ENCODE assay signal across 15 cellular contexts in the genomic region with DNA sequence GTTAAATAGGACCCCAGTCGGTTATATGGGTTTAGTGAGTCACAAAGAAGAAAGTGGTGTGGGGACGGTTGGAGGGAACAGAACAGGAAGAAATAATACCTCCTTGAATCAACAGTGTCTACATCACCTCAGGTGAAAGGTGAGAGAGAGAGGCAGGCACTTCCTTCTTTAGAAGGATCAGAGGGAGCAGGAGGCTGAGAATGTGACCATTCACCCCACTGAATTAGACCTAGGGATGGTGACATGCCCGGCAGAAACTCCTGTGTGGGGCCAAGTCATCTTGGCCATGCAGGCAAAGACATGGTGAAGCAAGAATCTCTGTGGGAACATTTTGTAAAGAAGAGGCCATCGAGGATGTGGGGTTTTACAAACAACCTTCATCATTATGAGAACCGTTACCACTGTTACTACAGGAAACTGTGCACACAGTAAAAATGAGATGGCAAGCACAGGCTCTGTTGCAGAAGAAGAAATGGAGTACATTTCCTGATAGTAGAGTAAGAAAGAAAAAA.
DNase-seq lines count a peak whose midpoint lies in the region; ATAC-seq and TF ChIP-seq lines count a peak whose summit lies in the region.
"Had no signal": no experiment of that assay in that cellular context is flagged by ENCODE, and none has a peak within 500 bp of the region (broad histone marks: within the 10 kb centered on the region; RNA-seq: fewer than 3 reads in every experiment).

No MANE protein-coding gene starts in this region.

- H3K9me2 ChIP-seq in Loucy (replicated peaks; ENCODE audit: low read depth, low read length) = no peaks in the 10 kb centered on the region

- peak overlapping the region; percentile 65 for H3K27ac ChIP-seq in CD4-positive, CD25-positive, alpha-beta regulatory T cell (ENCODE audit: insufficient read depth, low read length, poor library complexity, severe bottlenecking)
- peak overlapping the region; percentile 49 for H3K27ac ChIP-seq in effector memory CD4-positive, alpha-beta T cell (ENCODE audit: insufficient read depth, low read length, poor library complexity, severe bottlenecking)

- peaks cover 37% of the 10 kb centered on the region for H3K4me1 ChIP-seq in CD4-positive, CD25-positive, alpha-beta regulatory T cell (ENCODE audit: control insufficient read depth, insufficient read depth, low read length, poor library complexity, severe bottlenecking)
- peaks cover 65% of the 10 kb centered on the region for H3K4me1 ChIP-seq in Loucy (ENCODE audit: insufficient read depth, low read length, poor library complexity, severe bottlenecking)
- H3K4me1 ChIP-seq in effector memory CD4-positive, alpha-beta T cell (ENCODE audit: control insufficient read depth, insufficient read depth, low read length, poor library complexity, severe bottlenecking) = peaks cover 36% of the 10 kb centered on the region
- H3K4me1 ChIP-seq: colonic mucosa had no signal

- H3K9me3 ChIP-seq in CD4-positive, CD25-positive, alpha-beta regulatory T cell (ENCODE audit: control insufficient read depth in 2 of 2, low read length in 2 of 2) = no peaks in the 10 kb centered on the region
- H3K9me3 ChIP-seq in Loucy (ENCODE audit: insufficient read depth, low read depth, low read length) = no peaks in the 10 kb centered on the region
- no peaks in the 10 kb centered on the region for H3K9me3 ChIP-seq in effector memory CD4-positive, alpha-beta T cell (ENCODE audit: control insufficient read depth, low read length)
- H3K9me3 ChIP-seq: colonic mucosa had no signal

- H3K36me3 Mint-ChIP-seq in CD4-positive, CD25-positive, alpha-beta regulatory T cell = no peaks in the 10 kb centered on the region
- H3K36me3 Mint-ChIP-seq in activated T-cell treated with anti-CD3 and anti-CD28 coated beads, Interleukin-2, amount 50 U/mL, for 4 hours (ENCODE audit: insufficient read depth) = no peaks in the 10 kb centered on the region

- H3K27me3 ChIP-seq in CD4-positive, CD25-positive, alpha-beta regulatory T cell (ENCODE audit: control insufficient read depth, insufficient read depth, low read length) = no peaks in the 10 kb centered on the region
- H3K27me3 ChIP-seq in Loucy (ENCODE audit: insufficient read depth, low read length, poor library complexity, severe bottlenecking) = no peaks in the 10 kb centered on the region
- H3K27me3 ChIP-seq in effector memory CD4-positive, alpha-beta T cell (replicated peaks; ENCODE audit: control insufficient read depth, insufficient read depth, low read length, poor library complexity, severe bottlenecking) = no peaks in the 10 kb centered on the region
- H3K27me3 ChIP-seq: colonic mucosa had no signal

- peak in 2 of 3 donors; percentile 75 to 80 for DNase-seq in CD4-positive, CD25-positive, alpha-beta regulatory T cell
- no peak for DNase-seq in activated T-cell treated with anti-CD3 and anti-CD28 coated beads, Interleukin-2, amount 50 U/mL, for 4 hours
- DNase-seq in effector memory CD4-positive, alpha-beta T cell = peak in 1 of 3 donors; percentile 18
- DNase-seq in SKM-1 treated with dmso at 0.1 percent for 144 hours (lab: John Stamatoyannopoulos, UW; ENCODE audit: unreplicated experiment) = no peak
- no peak for DNase-seq in NCI-H510A treated with DMSO at 0.1 percent for 48 hours (lab: John Stamatoyannopoulos, UW)
- DNase-seq in NCI-H2081 (lab: John Stamatoyannopoulos, UW) = no peak
- DNase-seq in effector CD8-positive, alpha-beta T cell (lab: John Stamatoyannopoulos, UW) = no peak
- DNase-seq: colonic mucosa, erythroblast, HFFc6, NCI-H2081 treated with DMSO at 0.1 percent for 48 hours, NCI-H524 treated with DMSO at 0.1 percent for 48 hours had no signal

- peak overlapping the region; percentile 65 for H3K9ac ChIP-seq in Loucy (ENCODE audit: low read depth, low read length, poor library complexity, severe bottlenecking)

- H3K79me2 ChIP-seq in Loucy (ENCODE audit: insufficient read depth, low read length) = no peaks in the 10 kb centered on the region

- peak overlapping the region; percentile 18 to 61 (median 44) for H3K4me3 Mint-ChIP-seq in CD4-positive, CD25-positive, alpha-beta regulatory T cell
- H3K4me3 Mint-ChIP-seq in activated T-cell treated with anti-CD3 and anti-CD28 coated beads, Interleukin-2, amount 50 U/mL, for 4 hours = peak overlapping the region; percentile 42
- H3K4me3 Mint-ChIP-seq: HFFc6 had no signal

- peak overlapping the region; percentile 43 for H3K4me3 ChIP-seq in CD4-positive, CD25-positive, alpha-beta regulatory T cell (ENCODE audit: low read depth, low read length)
- H3K4me3 ChIP-seq in Loucy (ENCODE audit: low read length, poor library complexity, severe bottlenecking) = peak overlapping the region; percentile 51
- peak overlapping the region; percentile 9 for H3K4me3 ChIP-seq in effector memory CD4-positive, alpha-beta T cell (ENCODE audit: insufficient read depth, low read depth, low read length, poor library complexity, severe bottlenecking)
- H3K4me3 ChIP-seq: colonic mucosa, smooth muscle cell had no signal

- peak overlapping the region; percentile 90 to 98 (median 90) for H3K27ac Mint-ChIP-seq in CD4-positive, CD25-positive, alpha-beta regulatory T cell
- H3K27ac Mint-ChIP-seq: HFFc6, progenitor cell of endocrine pancreas had no signal

- ATAC-seq in CD4-positive, CD25-positive, alpha-beta regulatory T cell (ENCODE audit: low read depth in 2 of 2) = peak; percentile 90 to 91
- peak; percentile 78 to 79 for ATAC-seq in activated T-cell treated with anti-CD3 and anti-CD28 coated beads, Interleukin-2, amount 50 U/mL, for 4 hours

- H3K4me1 Mint-ChIP-seq in CD4-positive, CD25-positive, alpha-beta regulatory T cell = peaks cover 32 to 74% (median 57%) of the 10 kb centered on the region in 4 donors
- H3K4me1 Mint-ChIP-seq in activated T-cell treated with anti-CD3 and anti-CD28 coated beads, Interleukin-2, amount 50 U/mL, for 4 hours (ENCODE audit: low read depth) = peaks cover 77% of the 10 kb centered on the region

- peak overlapping the region; percentile 69 for H2AFZ ChIP-seq in Loucy (ENCODE audit: low read length)

- no peaks in the 10 kb centered on the region for H4K20me1 ChIP-seq in Loucy (ENCODE audit: insufficient read depth, low read length, poor library complexity, severe bottlenecking)

- peaks cover 0 to 2% (median 0%) of the 10 kb centered on the region in 7 donors for H3K9me3 Mint-ChIP-seq in CD4-positive, CD25-positive, alpha-beta regulatory T cell
- H3K9me3 Mint-ChIP-seq in activated T-cell treated with anti-CD3 and anti-CD28 coated beads, Interleukin-2, amount 50 U/mL, for 4 hours = no peaks in the 10 kb centered on the region

- H3K4me2 ChIP-seq in Loucy (ENCODE audit: low read depth, low read length, poor library complexity, severe bottlenecking) = peak overlapping the region; percentile 65
- H3K4me2 ChIP-seq: smooth muscle cell had no signal

- no peak for TF ChIP-seq CTCF in Loucy (conservative IDR thresholded peaks at IDR 0.05; ENCODE audit: low read length)

- H3F3A ChIP-seq in Loucy (ENCODE audit: low read depth) = 0 out of 2 replicates have a peak, but pooled peaks cover 4% of the 10 kb centered on the region

- no peaks in the 10 kb centered on the region for H3K36me3 ChIP-seq in CD4-positive, CD25-positive, alpha-beta regulatory T cell (ENCODE audit: control insufficient read depth, insufficient read depth, low read length)
- H3K36me3 ChIP-seq in Loucy (ENCODE audit: insufficient read depth, low read length) = no peaks in the 10 kb centered on the region
- H3K36me3 ChIP-seq in effector memory CD4-positive, alpha-beta T cell (ENCODE audit: control insufficient read depth, insufficient read depth, low read length) = no peaks in the 10 kb centered on the region
- H3K36me3 ChIP-seq: colonic mucosa had no signal

- no peaks in the 10 kb centered on the region for H3K27me3 Mint-ChIP-seq in CD4-positive, CD25-positive, alpha-beta regulatory T cell
- H3K27me3 Mint-ChIP-seq in activated T-cell treated with anti-CD3 and anti-CD28 coated beads, Interleukin-2, amount 50 U/mL, for 4 hours (ENCODE audit: low read depth) = no peaks in the 10 kb centered on the region

Comparison
In these comparisons a context has a peak if more than half of its experiments do, and no peak if none do; other contexts are left out.
1. DNase-seq: peak in CD4-positive, CD25-positive, alpha-beta regulatory T cell (2 of 3); none in activated T-cell treated with anti-CD3 and anti-CD28 coated beads, Interleukin-2, amount 50 U/mL, for 4 hours (single experiment), SKM-1 treated with dmso at 0.1 percent for 144 hours (single experiment), NCI-H510A treated with DMSO at 0.1 percent for 48 hours (single experiment), NCI-H2081 (0 of 2) and effector CD8-positive, alpha-beta T cell (single experiment).
2. Peak in every context shown above with its lines, with median percentiles within 50 percentile points of each other: H3K4me3 ChIP-seq.